ENCODE assay signal across 28 cellular contexts in genomic region chr13:113634279-113635047, GRCh38. TPM values are rescaled to one million over a fixed set of nuclear protein-coding genes. Genes with fewer than 3 reads are reported as not detected.
A peak's percentile ranks its signal among the peaks of the same experiment; 100 is the strongest.
DNase-seq lines count a peak whose midpoint lies in the region; ATAC-seq, FAIRE-seq and TF ChIP-seq lines count a peak whose summit lies in the region.
"Had no signal": no experiment of that assay in that cellular context is flagged by ENCODE, and none has a peak within 500 bp of the region (broad histone marks: within the 10 kb centered on the region; RNA-seq: fewer than 3 reads in every experiment).

No MANE protein-coding gene starts in this region.

- peaks cover 13% of the 10 kb centered on the region for H3K36me3 Mint-ChIP-seq in activated naive CD8-positive, alpha-beta T cell

- peak overlapping the region; percentile 67 for H3K4me3 Mint-ChIP-seq in activated naive CD8-positive, alpha-beta T cell
- H3K4me3 Mint-ChIP-seq: activated T-helper 17 cell treated with anti-CD3 and anti-CD28 coated beads, Interleukin-2, amount 50 U/mL, for 72 hours; nephron had no signal

- H3K27ac ChIP-seq in heart right ventricle, result no peak overlapping the region
- no peak overlapping the region for H3K27ac ChIP-seq in lower lobe of right lung
- H3K27ac ChIP-seq: epithelial cell of prostate, pancreas, upper lobe of right lung, VCaP had no signal

- H3K27me3 ChIP-seq in heart right ventricle (no peaks in the 10 kb centered on the region), lower lobe of right lung (ENCODE audit: low read depth) (no peaks in the 10 kb centered on the region)
- H3K27me3 ChIP-seq: pancreas, upper lobe of right lung had no signal

- H3K36me3 ChIP-seq in heart right ventricle (peaks cover 0 to 93% (median 34%) of the 10 kb centered on the region in 9 donors), lower lobe of right lung (peaks cover 85% of the 10 kb centered on the region)

- peak overlapping the region; percentile 82 for H3K27ac Mint-ChIP-seq in activated naive CD8-positive, alpha-beta T cell
- H3K27ac Mint-ChIP-seq: activated T-helper 17 cell treated with anti-CD3 and anti-CD28 coated beads, Interleukin-2, amount 50 U/mL, for 72 hours; nephron had no signal

- H3K4me3 ChIP-seq in heart right ventricle, result no peak overlapping the region
- no peak overlapping the region for H3K4me3 ChIP-seq in lower lobe of right lung
- H3K4me3 ChIP-seq: pancreas, upper lobe of right lung had no signal

- no peaks in the 10 kb centered on the region for H3K27me3 Mint-ChIP-seq in activated naive CD8-positive, alpha-beta T cell
- H3K27me3 Mint-ChIP-seq: activated T-helper 17 cell treated with anti-CD3 and anti-CD28 coated beads, Interleukin-2, amount 50 U/mL, for 72 hours had no signal

- H3K9me3 Mint-ChIP-seq in activated naive CD8-positive, alpha-beta T cell (ENCODE audit: low read depth), result no peaks in the 10 kb centered on the region
- H3K9me3 Mint-ChIP-seq: activated T-helper 17 cell treated with anti-CD3 and anti-CD28 coated beads, Interleukin-2, amount 50 U/mL, for 72 hours; nephron had no signal

- no peaks in the 10 kb centered on the region for H3K9me3 ChIP-seq in heart right ventricle
- no peaks in the 10 kb centered on the region for H3K9me3 ChIP-seq in lower lobe of right lung
- H3K9me3 ChIP-seq: pancreas, upper lobe of right lung had no signal

- WGBS in heart right ventricle, 2 donors, result 96 to 97% methylated on average over 16 of the region's 16 CpGs

- no peak for ATAC-seq in left ventricle myocardium superior
- no peak for ATAC-seq in heart right ventricle
- ATAC-seq in lower lobe of right lung, result no peak
- ATAC-seq in GM21515 (IDR thresholded peaks at IDR 0.05; ENCODE audit: unreplicated experiment), result no peak
- ATAC-seq in GM19351 (IDR thresholded peaks at IDR 0.05; ENCODE audit: unreplicated experiment), result no peak
- ATAC-seq: activated T-helper 17 cell treated with anti-CD3 and anti-CD28 coated beads, Interleukin-2, amount 50 U/mL, for 72 hours; pancreas; upper lobe of right lung had no signal

- H3K4me1 Mint-ChIP-seq in activated naive CD8-positive, alpha-beta T cell (ENCODE audit: low read depth), result peaks cover 36% of the 10 kb centered on the region
- H3K4me1 Mint-ChIP-seq: activated T-helper 17 cell treated with anti-CD3 and anti-CD28 coated beads, Interleukin-2, amount 50 U/mL, for 72 hours; nephron had no signal

- TF ChIP-seq CTCF in heart right ventricle (IDR thresholded peaks at IDR 0.05) (no peak), lower lobe of right lung (IDR thresholded peaks at IDR 0.05) (no peak)

- H3K4me1 ChIP-seq in heart right ventricle (peaks cover 0 to 2% (median 0%) of the 10 kb centered on the region in 9 donors), lower lobe of right lung (no peaks in the 10 kb centered on the region)
- H3K4me1 ChIP-seq: pancreas, upper lobe of right lung had no signal

- FAIRE-seq in HTR-8/SVneo (lab: Jason Lieb, UNC), result no peak
- FAIRE-seq: colon, D721Med, pancreas had no signal

- intact Hi-C loops in left ventricle myocardium superior (cut with micrococcal nuclease), result no loop called here
- intact Hi-C loops in heart right ventricle (cut with DNase I), result no loop called here
- intact Hi-C loops in lower lobe of right lung (cut with DNase I), result no loop called here

- DNase-seq in left ventricle myocardium superior (peak; percentile 12), heart right ventricle (no peak), lower lobe of right lung (peak; percentile 8), HTR-8/SVneo (ENCODE audit: insufficient read length, low spot score) (no peak)
- DNase-seq: activated CD4-positive, alpha-beta T cell treated with anti-CD3 and anti-CD28 coated beads, Interleukin-2, amount 50 U/mL, for 1 hour; activated CD8-positive, alpha-beta memory T cell treated with anti-CD3 and anti-CD28 coated beads, Interleukin-2, amount 50 U/mL, for 4 hours; C1 segment of cervical spinal cord; effector CD4-positive, alpha-beta T cell; islet precursor cell; Karpas-422; NCI-H146; retina; RPMI8226 had no signal

RNA-seq across cellular contexts. Expression of gene ATP4B, which starts 23.5 kb away (rescaled TPM):
- total RNA-seq in left ventricle myocardium superior, result not detected
- not detected for total RNA-seq in heart right ventricle
- under 1 TPM in 1 of 2 donors, not detected in 1; 0.01 TPM for polyA plus RNA-seq in heart right ventricle
- total RNA-seq in lower lobe of right lung, result not detected
- total RNA-seq: activated T-helper 17 cell treated with anti-CD3 and anti-CD28 coated beads, Interleukin-2, amount 50 U/mL, for 72 hours; Daoy; lower leg skin; NCI-H460; pancreas; T-helper 2 cell treated with Interferon-gamma antibody and Interleukin-4, amounts not matched to agents 100 ng/mL and 5 ng/mL, for 36 hours; upper lobe of right lung had no signal
- polyA plus RNA-seq: pancreas had no signal

RNA-seq across cellular contexts. Expression of gene GRK1, which starts 32.6 kb away (rescaled TPM):
- total RNA-seq in left ventricle myocardium superior (0.42 TPM), heart right ventricle (under 1 TPM in 6 of 10 donors, not detected in 4; 0.09 to 0.79 (median 0.22) TPM), lower lobe of right lung (not detected)
- under 1 TPM; 0.01 to 0.22 TPM for polyA plus RNA-seq in heart right ventricle
- total RNA-seq: Daoy; lower leg skin; NCI-H460; pancreas; T-helper 2 cell treated with Interferon-gamma antibody and Interleukin-4, amounts not matched to agents 100 ng/mL and 5 ng/mL, for 36 hours had no signal

RNA-seq across cellular contexts. Expression of gene TFDP1, which starts 49.9 kb away (rescaled TPM):
- 45.1 TPM for total RNA-seq in left ventricle myocardium superior
- total RNA-seq in heart right ventricle, result 10 to 100 TPM; 30.9 to 51.4 (median 38.3) TPM
- 10 to 100 TPM; 16.4 to 23.0 TPM for polyA plus RNA-seq in heart right ventricle
- 47.0 TPM for total RNA-seq in lower lobe of right lung

Comparison
In these comparisons a context has a peak if more than half of its experiments do, and no peak if none do; other contexts are left out.
1. DNase-seq: peak in left ventricle myocardium superior (single experiment) and lower lobe of right lung (single experiment); none in heart right ventricle (0 of 2) and HTR-8/SVneo (single experiment).